In the genomic region with DNA sequence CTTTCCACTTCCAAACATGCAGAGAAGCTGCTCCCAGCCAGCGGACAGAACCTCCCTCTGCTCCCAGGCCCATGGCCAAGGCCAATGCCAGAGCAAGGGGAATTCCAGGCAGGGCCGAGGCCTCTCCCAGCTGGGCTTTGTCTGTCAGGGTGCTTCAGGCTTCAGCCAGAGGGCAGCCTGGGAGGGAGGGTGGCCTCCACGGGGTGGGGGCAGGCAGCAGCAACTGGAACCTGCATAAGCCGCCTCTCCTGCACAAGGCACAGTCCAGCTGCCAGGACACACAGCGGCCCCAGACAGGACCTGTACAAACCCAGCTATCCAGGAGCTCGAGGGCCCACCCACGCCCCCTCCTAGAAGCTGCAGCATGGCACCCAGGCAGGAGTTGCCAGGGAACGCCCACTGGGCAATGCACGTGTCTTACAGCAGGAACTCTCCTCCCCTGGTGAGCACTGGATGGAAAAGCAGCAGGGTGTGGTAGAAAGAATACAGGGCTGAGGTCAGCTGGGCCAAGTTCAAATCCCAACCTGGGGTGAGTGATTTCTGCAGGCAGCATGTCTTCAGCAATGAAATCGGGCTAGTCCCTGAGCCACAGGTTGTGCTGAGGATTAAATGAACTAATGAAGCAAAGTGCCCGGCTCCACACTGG, we compare ENCODE assay signal across 8 cellular contexts. TPM values are rescaled to one million over a fixed set of nuclear protein-coding genes. Genes with fewer than 3 reads are reported as not detected.
A peak's percentile ranks its signal among the peaks of the same experiment; 100 is the strongest.
DNase-seq lines count a peak whose midpoint lies in the region; ATAC-seq and TF ChIP-seq lines count a peak whose summit lies in the region.

No MANE protein-coding gene starts in this region.

- no peaks in the 10 kb centered on the region for H3K27me3 ChIP-seq in heart right ventricle
- H3K27me3 ChIP-seq in psoas muscle (ENCODE audit: insufficient read depth in 3 of 3, low read length in 2 of 3) = no peaks in the 10 kb centered on the region

- TF ChIP-seq CTCF in heart right ventricle (IDR thresholded peaks at IDR 0.05) (peak in 1 of 9 donors; percentile 32), psoas muscle (IDR thresholded peaks at IDR 0.05) (peak; percentile 12)

- no peaks in the 10 kb centered on the region for H3K27me3 Mint-ChIP-seq in activated CD8-positive, alpha-beta T cell treated with anti-CD3 and anti-CD28 coated beads, Interleukin-2, amount 10 ng/mL, durations not matched to agents 7 days and 5 days (ENCODE audit: low read depth)
- H3K27me3 Mint-ChIP-seq in activated naive CD4-positive, alpha-beta T cell treated with anti-CD3 and anti-CD28 coated beads for 36 hours (ENCODE audit: low read depth) = peaks cover 2% of the 10 kb centered on the region

- no peak overlapping the region for H3K4me3 Mint-ChIP-seq in activated CD8-positive, alpha-beta T cell treated with anti-CD3 and anti-CD28 coated beads, Interleukin-2, amount 10 ng/mL, durations not matched to agents 7 days and 5 days
- H3K4me3 Mint-ChIP-seq in activated naive CD4-positive, alpha-beta T cell treated with anti-CD3 and anti-CD28 coated beads for 36 hours = no peak overlapping the region

- 16 to 19% methylated on average over 11 of the region's 11 CpGs for WGBS in heart right ventricle, 2 donors
- 7 to 12% (median 9%) methylated on average over 11 of the region's 11 CpGs for WGBS in psoas muscle, 3 donors

- POLR2A ChIA-PET in activated CD8-positive, alpha-beta T cell treated with anti-CD3 and anti-CD28 coated beads, Interleukin-2, amount 10 ng/mL, durations not matched to agents 7 days and 5 days (lab: Charles Lee) = no interaction called here

- H3K27ac ChIP-seq in heart right ventricle (peak overlapping the region; percentile 50 to 85 (median 82)), psoas muscle (peak overlapping the region; percentile 95)

- no peak for ATAC-seq in activated CD8-positive, alpha-beta T cell treated with anti-CD3 and anti-CD28 coated beads, Interleukin-2, amount 10 ng/mL, durations not matched to agents 7 days and 5 days
- ATAC-seq in heart right ventricle (peak; percentile 62 to 92 (median 80)), psoas muscle (peak; percentile 71 to 82 (median 76)), HG03196 (IDR thresholded peaks at IDR 0.05; ENCODE audit: unreplicated experiment) (no peak), HG03565 (IDR thresholded peaks at IDR 0.05; ENCODE audit: unreplicated experiment) (no peak)

- intact Hi-C loops in heart right ventricle (cut with DNase I) = loop anchor here in 6 of 10 donors (2.0 to 10.0 kb wide), 5 partner anchors 34 to 104 kb away; no protein-coding TSS in a partner anchor
- intact Hi-C loops in psoas muscle (cut with DNase I) = loop anchor here (5.0 to 10.0 kb wide), 3 partner anchors 34 to 89 kb away; no protein-coding TSS in a partner anchor
- intact Hi-C loops in activated naive CD4-positive, alpha-beta T cell treated with anti-CD3 and anti-CD28 coated beads for 36 hours (cut with micrococcal nuclease) = no loop called here

- H3K4me3 ChIP-seq in heart right ventricle = peak overlapping the region in 8 of 10 donors; percentile 2 to 31 (median 24)
- peak overlapping the region; percentile 53 for H3K4me3 ChIP-seq in psoas muscle

- H3K27ac Mint-ChIP-seq in activated CD8-positive, alpha-beta T cell treated with anti-CD3 and anti-CD28 coated beads, Interleukin-2, amount 10 ng/mL, durations not matched to agents 7 days and 5 days = no peak overlapping the region
- H3K27ac Mint-ChIP-seq in activated naive CD4-positive, alpha-beta T cell treated with anti-CD3 and anti-CD28 coated beads for 36 hours = no peak overlapping the region

- H3K4me1 Mint-ChIP-seq in activated CD8-positive, alpha-beta T cell treated with anti-CD3 and anti-CD28 coated beads, Interleukin-2, amount 10 ng/mL, durations not matched to agents 7 days and 5 days (ENCODE audit: low read depth) = peaks cover 93% of the 10 kb centered on the region
- peaks cover 94% of the 10 kb centered on the region for H3K4me1 Mint-ChIP-seq in activated naive CD4-positive, alpha-beta T cell treated with anti-CD3 and anti-CD28 coated beads for 36 hours (ENCODE audit: low read depth)

- CTCF ChIA-PET in activated CD8-positive, alpha-beta T cell treated with anti-CD3 and anti-CD28 coated beads, Interleukin-2, amount 10 ng/mL, durations not matched to agents 7 days and 5 days (lab: Charles Lee) = interaction anchor here (9.0 kb wide), 1 partner anchor 18 kb away, joined by 92 read pairs; no protein-coding TSS in a partner anchor
- CTCF ChIA-PET in activated naive CD4-positive, alpha-beta T cell treated with anti-CD3 and anti-CD28 coated beads for 36 hours (lab: Charles Lee) = interaction anchor here (0.9 to 1.2 kb wide), 3 partner anchors 11 to 88 kb away, joined by 3 read pairs; no protein-coding TSS in a partner anchor

- peaks cover 22% of the 10 kb centered on the region for H3K36me3 Mint-ChIP-seq in activated CD8-positive, alpha-beta T cell treated with anti-CD3 and anti-CD28 coated beads, Interleukin-2, amount 10 ng/mL, durations not matched to agents 7 days and 5 days (ENCODE audit: low read depth)
- peaks cover 7% of the 10 kb centered on the region for H3K36me3 Mint-ChIP-seq in activated naive CD4-positive, alpha-beta T cell treated with anti-CD3 and anti-CD28 coated beads for 36 hours (ENCODE audit: low read depth)

- DNase-seq in Daoy (ENCODE audit: low read depth) (peak; percentile 65), heart right ventricle (peak; percentile 87), psoas muscle (peak; percentile 80 to 95), SHP77 treated with DMSO at 0.1 percent for 48 hours (lab: John Stamatoyannopoulos, UW) (no peak)
- peak; percentile 18 for DNase-seq in activated CD8-positive, alpha-beta T cell treated with anti-CD3 and anti-CD28 coated beads, Interleukin-2, amount 10 ng/mL, durations not matched to agents 7 days and 5 days
- no peak for DNase-seq in activated naive CD4-positive, alpha-beta T cell treated with anti-CD3 and anti-CD28 coated beads for 36 hours

- H3K9me3 ChIP-seq in heart right ventricle (no peaks in the 10 kb centered on the region), psoas muscle (no peaks in the 10 kb centered on the region)

- H3K9me3 Mint-ChIP-seq in activated CD8-positive, alpha-beta T cell treated with anti-CD3 and anti-CD28 coated beads, Interleukin-2, amount 10 ng/mL, durations not matched to agents 7 days and 5 days (ENCODE audit: insufficient read depth) = no peaks in the 10 kb centered on the region
- H3K9me3 Mint-ChIP-seq in activated naive CD4-positive, alpha-beta T cell treated with anti-CD3 and anti-CD28 coated beads for 36 hours = no peaks in the 10 kb centered on the region

- peaks cover 0 to 5% (median 0%) of the 10 kb centered on the region in 9 donors for H3K36me3 ChIP-seq in heart right ventricle
- no peaks in the 10 kb centered on the region for H3K36me3 ChIP-seq in psoas muscle (ENCODE audit: insufficient read depth in 1 of 2, low read depth in 1 of 2)

- H3K4me1 ChIP-seq in heart right ventricle (peaks cover 70 to 100% (median 100%) of the 10 kb centered on the region in 9 donors), psoas muscle (peaks cover 100% of the 10 kb centered on the region)

RNA-seq across cellular contexts. Expression of gene FAM53B, which starts 7.6 kb away (rescaled TPM):
- 11.4 and 12.1 TPM in 2 replicates for total RNA-seq in Daoy (2014; rRNA removed; shearing (Covaris generic))
- total RNA-seq in activated CD8-positive, alpha-beta T cell treated with anti-CD3 and anti-CD28 coated beads, Interleukin-2, amount 10 ng/mL, durations not matched to agents 7 days and 5 days = 10 to 100 TPM; 19.9 to 21.8 TPM
- total RNA-seq in heart right ventricle = 10 to 100 TPM; 19.0 to 42.9 (median 31.3) TPM
- 10 to 100 TPM; 11.6 to 25.5 TPM for polyA plus RNA-seq in heart right ventricle
- total RNA-seq in psoas muscle = 100 to 1,000 TPM in 1 of 4 donors, 10 to 100 TPM in 3; 31.0 to 142 (median 43.1) TPM
- polyA plus RNA-seq in psoas muscle = 100 to 1,000 TPM in 1 of 3 donors, 10 to 100 TPM in 2; 34.9 to 178 (median 55.8) TPM
- 10 to 100 TPM; 11.8 to 11.9 TPM for total RNA-seq in activated naive CD4-positive, alpha-beta T cell treated with anti-CD3 and anti-CD28 coated beads for 36 hours

RNA-seq across cellular contexts. Expression of gene EEF1AKMT2, which starts 55.1 kb away (rescaled TPM):
- total RNA-seq in Daoy (2014; rRNA removed; shearing (Covaris generic)) = 40.9 and 43.0 TPM in 2 replicates
- total RNA-seq in activated CD8-positive, alpha-beta T cell treated with anti-CD3 and anti-CD28 coated beads, Interleukin-2, amount 10 ng/mL, durations not matched to agents 7 days and 5 days = 10 to 100 TPM; 22.3 to 25.5 TPM
- total RNA-seq in heart right ventricle (10 to 100 TPM; 12.0 to 18.8 (median 13.0) TPM), psoas muscle (10 to 100 TPM in 1 of 4 donors, 1 to 10 TPM in 3; 7.6 to 11.9 (median 9.5) TPM)
- polyA plus RNA-seq in heart right ventricle (10 to 100 TPM in 1 of 2 donors, 1 to 10 TPM in 1; 7.4 to 18.7 TPM), psoas muscle (10 to 100 TPM in 1 of 3 donors, 1 to 10 TPM in 2; 3.3 to 10.6 (median 3.5) TPM)
- total RNA-seq in activated naive CD4-positive, alpha-beta T cell treated with anti-CD3 and anti-CD28 coated beads for 36 hours = 10 to 100 TPM; 22.5 to 25.5 TPM

Comparison
In these comparisons a context has a peak if more than half of its experiments do, and no peak if none do; other contexts are left out.
1. DNase-seq: peak in Daoy (single experiment), activated CD8-positive, alpha-beta T cell treated with anti-CD3 and anti-CD28 coated beads, Interleukin-2, amount 10 ng/mL, durations not matched to agents 7 days and 5 days (single experiment), heart right ventricle (2 of 2) and psoas muscle (2 of 2); none in SHP77 treated with DMSO at 0.1 percent for 48 hours (single experiment) and activated naive CD4-positive, alpha-beta T cell treated with anti-CD3 and anti-CD28 coated beads for 36 hours (single experiment).
2. ATAC-seq: peak in heart right ventricle (8 of 8) and psoas muscle (4 of 4); none in activated CD8-positive, alpha-beta T cell treated with anti-CD3 and anti-CD28 coated beads, Interleukin-2, amount 10 ng/mL, durations not matched to agents 7 days and 5 days (single experiment), HG03196 (single experiment) and HG03565 (single experiment).